24 cellular contexts compared by ENCODE assay signal in the genomic region with DNA sequence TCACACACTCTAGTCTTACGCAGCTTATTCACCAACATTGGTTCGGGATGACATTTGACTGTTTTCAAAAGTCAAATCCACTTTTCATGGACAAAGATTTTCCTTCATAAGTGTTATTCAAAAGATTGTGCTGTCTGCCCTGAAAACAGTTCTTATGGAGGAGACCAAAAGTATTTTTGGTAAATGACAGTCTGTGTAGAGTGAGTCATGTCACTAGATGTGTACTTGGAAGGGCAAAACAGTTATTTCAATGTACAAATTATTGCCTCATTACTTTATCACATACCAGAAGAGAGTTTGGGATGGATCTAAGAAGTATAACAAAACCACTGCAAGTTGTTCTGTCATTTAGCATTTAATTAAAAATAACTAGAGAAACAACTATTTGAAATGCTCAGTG.
"Had no signal": no experiment of that assay in that cellular context is flagged by ENCODE, and none has a peak within 500 bp of the region (broad histone marks: within the 10 kb centered on the region; RNA-seq: fewer than 3 reads in every experiment).

No MANE protein-coding gene starts in this region.

- H3K36me3 Mint-ChIP-seq: activated naive CD4-positive, alpha-beta T cell treated with anti-CD3 and anti-CD28 coated beads, Interleukin-2, amount 50 U/mL, for 72 hours; memory B cell had no signal

- H3K4me3 Mint-ChIP-seq: activated B cell treated with CpG ODN at 0.5 μM for 24 hours; activated CD8-positive, alpha-beta T cell treated with anti-CD3 and anti-CD28 coated beads for 36 hours; activated T-cell treated with anti-CD3 and anti-CD28 coated beads, Interleukin-2, amount 50 U/mL, for 72 hours; effector memory CD8-positive, alpha-beta T cell; memory B cell; nephron; stimulated activated naive CD8-positive, alpha-beta T cell treated with anti-CD3 and anti-CD28 coated beads, Interleukin-15, Interleukin-2, amounts not matched to agents 100 ng/mL and 50 ng/mL, for 24 hours had no signal

- H3K36me3 ChIP-seq: brain microvascular endothelial cell, left lung, prostate gland, right lobe of liver, spleen, upper lobe of right lung had no signal

- H3K27ac Mint-ChIP-seq: activated B cell treated with CpG ODN at 0.5 μM for 24 hours; activated CD8-positive, alpha-beta T cell treated with anti-CD3 and anti-CD28 coated beads for 36 hours; activated naive CD4-positive, alpha-beta T cell treated with anti-CD3 and anti-CD28 coated beads, Interleukin-2, amount 50 U/mL, for 72 hours; activated T-cell treated with anti-CD3 and anti-CD28 coated beads, Interleukin-2, amount 50 U/mL, for 72 hours; effector memory CD8-positive, alpha-beta T cell; memory B cell; nephron; stimulated activated naive CD8-positive, alpha-beta T cell treated with anti-CD3 and anti-CD28 coated beads, Interleukin-15, Interleukin-2, amounts not matched to agents 100 ng/mL and 50 ng/mL, for 24 hours had no signal

- DNase-seq: activated B cell treated with CpG ODN at 0.5 μM for 24 hours; activated CD4-positive, alpha-beta T cell treated with anti-CD3 and anti-CD28 coated beads for 48 hours; activated CD8-positive, alpha-beta T cell treated with anti-CD3 and anti-CD28 coated beads for 36 hours; activated gamma-delta T cell; activated T-cell treated with anti-CD3 and anti-CD28 coated beads, Interleukin-2, amount 50 U/mL, for 72 hours; amygdala; brain microvascular endothelial cell; dermis blood vessel endothelial cell; effector memory CD8-positive, alpha-beta T cell; hypothalamus; kidney; left lung; nucleus accumbens; right lobe of liver; spleen; SW 1271; testis; upper lobe of right lung had no signal

- FAIRE-seq: kidney, TTC549 had no signal

- H3K4me3 ChIP-seq: left lung, prostate gland, right lobe of liver, spleen, testis, upper lobe of right lung had no signal

- H3K27me3 Mint-ChIP-seq: activated CD8-positive, alpha-beta T cell treated with anti-CD3 and anti-CD28 coated beads for 36 hours had no signal

- H3K27me3 ChIP-seq: brain microvascular endothelial cell, left lung, right lobe of liver, testis, upper lobe of right lung had no signal

- H3K9me3 ChIP-seq: left lung, prostate gland, right lobe of liver, spleen, testis, upper lobe of right lung had no signal

- H3K4me1 ChIP-seq: left lung, prostate gland, right lobe of liver, spleen, testis, upper lobe of right lung had no signal

- H3K27ac ChIP-seq: brain microvascular endothelial cell, left lung, prostate gland, right lobe of liver, spleen, testis, upper lobe of right lung had no signal

- H3K4me1 Mint-ChIP-seq: activated B cell treated with CpG ODN at 0.5 μM for 24 hours, memory B cell had no signal

- H3K9me3 Mint-ChIP-seq: activated CD8-positive, alpha-beta T cell treated with anti-CD3 and anti-CD28 coated beads for 36 hours; memory B cell; nephron had no signal

- ATAC-seq: activated CD8-positive, alpha-beta T cell treated with anti-CD3 and anti-CD28 coated beads for 36 hours; activated naive CD4-positive, alpha-beta T cell treated with anti-CD3 and anti-CD28 coated beads, Interleukin-2, amount 50 U/mL, for 72 hours; activated T-cell treated with anti-CD3 and anti-CD28 coated beads, Interleukin-2, amount 50 U/mL, for 72 hours; effector memory CD8-positive, alpha-beta T cell; left lung; right lobe of liver; upper lobe of right lung had no signal
